ENCODE assay signal across 39 cellular contexts in the genomic region with DNA sequence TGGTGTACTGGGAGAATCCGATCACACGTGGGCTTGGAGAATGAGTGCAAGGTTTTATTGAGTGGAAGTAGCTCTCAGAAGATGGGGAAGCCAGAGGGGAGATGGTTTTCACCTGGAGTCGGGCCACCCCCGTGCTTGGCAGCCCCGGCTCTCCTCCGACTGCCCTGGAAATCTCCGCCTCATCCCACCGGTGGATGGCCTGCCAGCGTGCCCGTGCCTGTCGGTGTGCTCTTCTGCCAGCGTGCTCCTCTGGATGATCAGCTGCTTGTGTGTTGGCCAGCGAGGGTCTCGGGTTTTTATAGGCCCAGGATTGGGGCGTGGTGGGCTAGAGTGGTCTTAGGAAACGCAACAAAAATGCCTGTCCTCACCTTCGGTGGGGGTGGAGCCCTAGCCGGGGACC.
"Had no signal": no experiment of that assay in that cellular context is flagged by ENCODE, and none has a peak within 500 bp of the region (broad histone marks: within the 10 kb centered on the region; RNA-seq: fewer than 3 reads in every experiment).

No MANE protein-coding gene starts in this region.

- H3K36me3 ChIP-seq: adrenal gland, ascending aorta, brain microvascular endothelial cell, breast epithelium, cardiac muscle cell had no signal

- H3K27me3 ChIP-seq: adrenal gland, ascending aorta, body of pancreas, brain microvascular endothelial cell, breast epithelium, cardiac muscle cell had no signal

- H3K4me1 Mint-ChIP-seq: activated naive CD4-positive, alpha-beta T cell treated with anti-CD3 and anti-CD28 coated beads, Interleukin-2, amount 10 ng/mL, durations not matched to agents 7 days and 5 days; activated naive CD4-positive, alpha-beta T cell treated with anti-CD3 and anti-CD28 coated beads, Interleukin-2, amount 50 U/mL, for 24 hours; activated naive CD8-positive, alpha-beta T cell treated with anti-CD3 and anti-CD28 coated beads for 36 hours; activated naive CD8-positive, alpha-beta T cell treated with anti-CD3 and anti-CD28 coated beads, Interleukin-2, amount 10 ng/mL, durations not matched to agents 7 days and 5 days; activated naive CD8-positive, alpha-beta T cell treated with anti-CD3 and anti-CD28 coated beads, Interleukin-2, amount 50 U/mL, for 24 hours; activated T-helper 17 cell treated with anti-CD3 and anti-CD28 coated beads, Interleukin-2, amount 50 U/mL, for 72 hours; central memory CD8-positive, alpha-beta T cell had no signal

- FAIRE-seq: astrocyte, bronchial epithelial cell, colon had no signal

- H3K4me1 ChIP-seq: adrenal gland, ascending aorta, body of pancreas, breast epithelium had no signal

- H3K9me3 ChIP-seq: adrenal gland, ascending aorta, body of pancreas, breast epithelium had no signal

- H3K27ac Mint-ChIP-seq: activated naive CD4-positive, alpha-beta T cell treated with anti-CD3 and anti-CD28 coated beads for 36 hours; activated naive CD4-positive, alpha-beta T cell treated with anti-CD3 and anti-CD28 coated beads, Interleukin-2, amount 10 ng/mL, durations not matched to agents 7 days and 5 days; activated naive CD4-positive, alpha-beta T cell treated with anti-CD3 and anti-CD28 coated beads, Interleukin-2, amount 50 U/mL, for 24 hours; activated naive CD8-positive, alpha-beta T cell; activated naive CD8-positive, alpha-beta T cell treated with anti-CD3 and anti-CD28 coated beads for 36 hours; activated naive CD8-positive, alpha-beta T cell treated with anti-CD3 and anti-CD28 coated beads, Interleukin-2, amount 10 ng/mL, durations not matched to agents 7 days and 5 days; activated naive CD8-positive, alpha-beta T cell treated with anti-CD3 and anti-CD28 coated beads, Interleukin-2, amount 50 U/mL, for 24 hours; activated T-cell treated with anti-CD3 and anti-CD28 coated beads, Interleukin-2, amount 50 U/mL, for 72 hours; activated T-helper 1 cell treated with anti-CD3 and anti-CD28 coated beads, Interleukin-12 subunit alpha, Interleukin-12 subunit beta, Interleukin-2, Interleukin-4 antibody, amounts not matched to agents 30 ng/mL and 10 ng/mL and 1 ng/mL, durations not matched to agents 14 hours and 24 hours and 36 hours; activated T-helper 17 cell treated with anti-CD3 and anti-CD28 coated beads, Interleukin-2, amount 50 U/mL, for 72 hours; activated T-helper 2 cell treated with anti-CD3 and anti-CD28 coated beads, Interferon-gamma antibody, Interleukin-2, Interleukin-4, amounts not matched to agents 10 μg/mL and 5 μg/mL and 100 μg/mL, durations not matched to agents 14 hours and 24 hours and 36 hours; brain had no signal

- DNase-seq: activated effector memory CD4-positive, alpha-beta T cell treated with anti-CD3 and anti-CD28 coated beads, Interleukin-2, amount 50 U/mL, for 16 hours; activated effector memory CD4-positive, alpha-beta T cell treated with Interleukin-2 at 50 U/mL for 16 hours; activated gamma-delta T cell; activated gamma-delta T cell treated with Interleukin-2 at 50 U/mL for 16 hours; activated naive CD4-positive, alpha-beta T cell; activated naive CD4-positive, alpha-beta T cell treated with anti-CD3 and anti-CD28 coated beads for 36 hours; activated naive CD4-positive, alpha-beta T cell treated with anti-CD3 and anti-CD28 coated beads, Interleukin-2, amount 10 ng/mL, durations not matched to agents 7 days and 5 days; activated naive CD4-positive, alpha-beta T cell treated with anti-CD3 and anti-CD28 coated beads, Interleukin-2, amount 50 U/mL, for 16 hours; activated naive CD4-positive, alpha-beta T cell treated with Interleukin-2 at 50 U/mL for 16 hours; activated naive CD8-positive, alpha-beta T cell treated with anti-CD3 and anti-CD28 coated beads for 36 hours; activated naive CD8-positive, alpha-beta T cell treated with anti-CD3 and anti-CD28 coated beads, Interleukin-2, amount 10 ng/mL, durations not matched to agents 7 days and 5 days; activated naive CD8-positive, alpha-beta T cell treated with anti-CD3 and anti-CD28 coated beads, Interleukin-2, amount 50 U/mL, for 24 hours; activated T-cell treated with anti-CD3 and anti-CD28 coated beads, Interleukin-2, amount 50 U/mL, for 4 hours; activated T-cell treated with anti-CD3 and anti-CD28 coated beads, Interleukin-2, amount 50 U/mL, for 48 hours; activated T-cell treated with anti-CD3 and anti-CD28 coated beads, Interleukin-2, amount 50 U/mL, for 72 hours; adrenal gland; amniotic stem cell; amygdala; anterior cingulate cortex; aorta; body of pancreas; brain microvascular endothelial cell; caudate nucleus; central memory CD4-positive, alpha-beta T cell; cerebellar nuclear complex had no signal

- ATAC-seq: activated naive CD4-positive, alpha-beta T cell treated with anti-CD3 and anti-CD28 coated beads, Interleukin-2, amount 50 U/mL, for 72 hours; activated naive CD8-positive, alpha-beta T cell treated with anti-CD3 and anti-CD28 coated beads, Interleukin-2, amount 50 U/mL, for 24 hours; activated T-cell treated with anti-CD3 and anti-CD28 coated beads, Interleukin-2, amount 50 U/mL, for 4 hours; activated T-cell treated with anti-CD3 and anti-CD28 coated beads, Interleukin-2, amount 50 U/mL, for 72 hours; activated T-helper 17 cell treated with anti-CD3 and anti-CD28 coated beads, Interleukin-2, amount 50 U/mL, for 72 hours; body of pancreas had no signal

- H3K9me3 Mint-ChIP-seq: activated naive CD4-positive, alpha-beta T cell treated with anti-CD3 and anti-CD28 coated beads, Interleukin-2, amount 50 U/mL, for 24 hours; activated naive CD8-positive, alpha-beta T cell treated with anti-CD3 and anti-CD28 coated beads for 36 hours; activated naive CD8-positive, alpha-beta T cell treated with anti-CD3 and anti-CD28 coated beads, Interleukin-2, amount 10 ng/mL, durations not matched to agents 7 days and 5 days; activated T-cell treated with anti-CD3 and anti-CD28 coated beads, Interleukin-2, amount 50 U/mL, for 4 hours; activated T-helper 1 cell treated with anti-CD3 and anti-CD28 coated beads, Interleukin-12 subunit alpha, Interleukin-12 subunit beta, Interleukin-2, Interleukin-4 antibody, amounts not matched to agents 30 ng/mL and 10 ng/mL and 1 ng/mL, durations not matched to agents 14 hours and 24 hours and 36 hours; activated T-helper 17 cell treated with anti-CD3 and anti-CD28 coated beads, Interleukin-2, amount 50 U/mL, for 72 hours; activated T-helper 2 cell treated with anti-CD3 and anti-CD28 coated beads, Interferon-gamma antibody, Interleukin-2, Interleukin-4, amounts not matched to agents 10 μg/mL and 5 μg/mL and 100 μg/mL, durations not matched to agents 14 hours and 24 hours and 36 hours had no signal

- H3K36me3 Mint-ChIP-seq: activated naive CD4-positive, alpha-beta T cell treated with anti-CD3 and anti-CD28 coated beads, Interleukin-2, amount 10 ng/mL, durations not matched to agents 7 days and 5 days; activated naive CD4-positive, alpha-beta T cell treated with anti-CD3 and anti-CD28 coated beads, Interleukin-2, amount 50 U/mL, for 24 hours; activated naive CD4-positive, alpha-beta T cell treated with anti-CD3 and anti-CD28 coated beads, Interleukin-2, amount 50 U/mL, for 72 hours; activated naive CD8-positive, alpha-beta T cell; activated naive CD8-positive, alpha-beta T cell treated with anti-CD3 and anti-CD28 coated beads for 36 hours; activated naive CD8-positive, alpha-beta T cell treated with anti-CD3 and anti-CD28 coated beads, Interleukin-2, amount 10 ng/mL, durations not matched to agents 7 days and 5 days; brain had no signal

- H3K4me3 ChIP-seq: adrenal gland, ascending aorta, body of pancreas, breast epithelium, cardiac muscle cell had no signal

- H3K27ac ChIP-seq: adrenal gland, ascending aorta, body of pancreas, brain microvascular endothelial cell, breast epithelium, cardiac muscle cell had no signal

- H3K4me3 Mint-ChIP-seq: activated naive CD4-positive, alpha-beta T cell treated with anti-CD3 and anti-CD28 coated beads for 36 hours; activated naive CD4-positive, alpha-beta T cell treated with anti-CD3 and anti-CD28 coated beads, Interleukin-2, amount 10 ng/mL, durations not matched to agents 7 days and 5 days; activated naive CD4-positive, alpha-beta T cell treated with anti-CD3 and anti-CD28 coated beads, Interleukin-2, amount 50 U/mL, for 24 hours; activated naive CD8-positive, alpha-beta T cell; activated naive CD8-positive, alpha-beta T cell treated with anti-CD3 and anti-CD28 coated beads for 36 hours; activated naive CD8-positive, alpha-beta T cell treated with anti-CD3 and anti-CD28 coated beads, Interleukin-2, amount 10 ng/mL, durations not matched to agents 7 days and 5 days; activated naive CD8-positive, alpha-beta T cell treated with anti-CD3 and anti-CD28 coated beads, Interleukin-2, amount 50 U/mL, for 24 hours; activated T-cell treated with anti-CD3 and anti-CD28 coated beads, Interleukin-2, amount 50 U/mL, for 4 hours; activated T-cell treated with anti-CD3 and anti-CD28 coated beads, Interleukin-2, amount 50 U/mL, for 72 hours; activated T-helper 1 cell treated with anti-CD3 and anti-CD28 coated beads, Interleukin-12 subunit alpha, Interleukin-12 subunit beta, Interleukin-2, Interleukin-4 antibody, amounts not matched to agents 30 ng/mL and 10 ng/mL and 1 ng/mL, durations not matched to agents 14 hours and 24 hours and 36 hours; activated T-helper 17 cell treated with anti-CD3 and anti-CD28 coated beads, Interleukin-2, amount 50 U/mL, for 72 hours; brain; central memory CD8-positive, alpha-beta T cell had no signal

- H3K27me3 Mint-ChIP-seq: activated naive CD4-positive, alpha-beta T cell treated with anti-CD3 and anti-CD28 coated beads, Interleukin-2, amount 10 ng/mL, durations not matched to agents 7 days and 5 days; activated naive CD4-positive, alpha-beta T cell treated with anti-CD3 and anti-CD28 coated beads, Interleukin-2, amount 50 U/mL, for 24 hours; activated naive CD8-positive, alpha-beta T cell; activated naive CD8-positive, alpha-beta T cell treated with anti-CD3 and anti-CD28 coated beads for 36 hours; activated naive CD8-positive, alpha-beta T cell treated with anti-CD3 and anti-CD28 coated beads, Interleukin-2, amount 10 ng/mL, durations not matched to agents 7 days and 5 days; activated naive CD8-positive, alpha-beta T cell treated with anti-CD3 and anti-CD28 coated beads, Interleukin-2, amount 50 U/mL, for 24 hours; activated T-helper 17 cell treated with anti-CD3 and anti-CD28 coated beads, Interleukin-2, amount 50 U/mL, for 72 hours; central memory CD8-positive, alpha-beta T cell had no signal
